In genomic region chr15:40775740-40776536, GRCh38 we compare ENCODE assay signal across 1 cellular context.
A peak's percentile ranks its signal among the peaks of the same experiment; 100 is the strongest.
TF ChIP-seq lines count a peak whose summit lies in the region.

No MANE protein-coding gene starts in this region.

TF ChIP-seq in K562, 482 proteins besides CTCF, POLR2A, EP300 and RAD21:
- TF ChIP-seq NR2C1 (IDR thresholded peaks at IDR 0.05) (no peak), NR2C1 (tag; IDR thresholded peaks at IDR 0.05) (no peak), ZNF263 (CRISPR knock-in tag; IDR thresholded peaks at IDR 0.05; ENCODE audit: borderline replicate concordance) (peak; percentile 52; the same call in 1 of the 2 replicates)
